ENCODE assay signal across 18 cellular contexts in the genomic region with DNA sequence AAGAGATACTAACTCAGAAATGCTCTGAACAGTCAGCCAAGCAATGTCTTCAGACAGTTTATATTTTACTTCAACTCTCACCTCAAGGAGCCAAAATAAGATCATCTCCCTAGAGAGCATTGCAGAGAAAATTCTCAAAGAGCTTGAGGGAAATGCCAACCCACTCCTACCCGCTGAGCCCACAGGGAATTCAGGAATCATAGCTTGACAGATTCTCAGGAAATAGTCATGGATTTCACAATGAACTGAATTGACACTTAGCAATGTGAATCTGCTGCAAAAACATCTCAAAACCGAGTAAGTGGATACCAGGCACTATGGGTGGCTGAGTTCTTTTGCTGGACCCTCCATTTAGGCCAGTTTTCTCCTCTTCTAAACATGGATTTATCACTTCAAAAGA. TPM values are rescaled to one million over a fixed set of nuclear protein-coding genes. Genes with fewer than 3 reads are reported as not detected.
DNase-seq lines count a peak whose midpoint lies in the region; ATAC-seq and TF ChIP-seq lines count a peak whose summit lies in the region.
"Had no signal": no experiment of that assay in that cellular context is flagged by ENCODE, and none has a peak within 500 bp of the region (broad histone marks: within the 10 kb centered on the region; RNA-seq: fewer than 3 reads in every experiment).

No MANE protein-coding gene starts in this region.

- H3K9me3 Mint-ChIP-seq in chondrocyte (ENCODE audit: low read depth) = no peaks in the 10 kb centered on the region

- peak overlapping the region; percentile 55 for H3K27ac Mint-ChIP-seq in chondrocyte (ENCODE audit: unreplicated experiment)

- no peaks in the 10 kb centered on the region for H3K27me3 Mint-ChIP-seq in chondrocyte (ENCODE audit: low read depth)

- no peak for TF ChIP-seq CTCF in chondrocyte (IDR thresholded peaks at IDR 0.05)

- ATAC-seq in GM18505 (IDR thresholded peaks at IDR 0.05; ENCODE audit: unreplicated experiment) = no peak
- no peak for ATAC-seq in GM18909 (IDR thresholded peaks at IDR 0.05; ENCODE audit: poor library complexity, unreplicated experiment)

- TF ChIP-seq POLR2A in GM18505 (IDR thresholded peaks at IDR 0.05; ENCODE audit: borderline replicate concordance, extremely low read depth, insufficient read depth, insufficient read length) = no peak

- no peak overlapping the region for H3K4me3 Mint-ChIP-seq in chondrocyte (ENCODE audit: unreplicated experiment)

- H3K36me3 Mint-ChIP-seq in chondrocyte (ENCODE audit: low read depth) = no peaks in the 10 kb centered on the region

- DNase-seq in EH (ENCODE audit: low read depth) (peak; percentile 33), chondrocyte (ENCODE audit: low spot score) (no peak), hepatic stellate cell (ENCODE audit: low spot score) (peak; percentile 63), stromal cell of bone marrow (ENCODE audit: low read depth) (peak; percentile 71), HK-2 (ENCODE audit: unreplicated experiment) (no peak), NCI-H526 (lab: John Stamatoyannopoulos, UW) (no peak)
- DNase-seq: DMS 273 treated with DMSO at 0.1 percent for 48 hours, H7, MV-4-11, NCI-H1417, NCI-H1930, NCI-H2171, NCI-H446 treated with DMSO at 0.1 percent for 48 hours, NCI-H774 had no signal

- H3K4me1 Mint-ChIP-seq in chondrocyte (ENCODE audit: low read depth) = peaks cover 25% of the 10 kb centered on the region

RNA-seq across cellular contexts. Expression of a gene that starts 9.8 kb away (rescaled TPM):
- 121 to 198 TPM (median 193 TPM) in 3 replicates for total RNA-seq in chondrocyte
- total RNA-seq: Daoy, SJSA1 had no signal

RNA-seq across cellular contexts. Expression of a gene that starts 44.3 kb away (rescaled TPM):
- total RNA-seq in chondrocyte = 18.2 to 19.6 TPM (median 18.9 TPM) in 3 replicates

Comparison
In these comparisons a context has a peak if more than half of its experiments do, and no peak if none do; other contexts are left out.
1. DNase-seq: peak in EH (single experiment), hepatic stellate cell (single experiment) and stromal cell of bone marrow (single experiment); none in chondrocyte (single experiment), HK-2 (single experiment) and NCI-H526 (0 of 2).